Comparison of ENCODE assay signal across 20 cellular contexts in genomic region chr14:66360526-66360925, GRCh38.
DNase-seq lines count a peak whose midpoint lies in the region; ATAC-seq and FAIRE-seq lines count a peak whose summit lies in the region.
"Had no signal": no experiment of that assay in that cellular context is flagged by ENCODE, and none has a peak within 500 bp of the region (broad histone marks: within the 10 kb centered on the region; RNA-seq: fewer than 3 reads in every experiment).

No MANE protein-coding gene starts in this region.

- ATAC-seq in left colon = peak; percentile 76
- ATAC-seq in HG02763 (IDR thresholded peaks at IDR 0.05; ENCODE audit: unreplicated experiment) = no peak
- no peak for ATAC-seq in stimulated activated naive CD8-positive, alpha-beta T cell treated with anti-CD3 and anti-CD28 coated beads, Interleukin-15, amount 100 ng/mL, for 72 hours
- ATAC-seq: CD8-positive, alpha-beta T cell; K562; T-cell had no signal

- no peaks in the 10 kb centered on the region for H3K27me3 Mint-ChIP-seq in stimulated activated naive CD8-positive, alpha-beta T cell treated with anti-CD3 and anti-CD28 coated beads, Interleukin-15, amount 100 ng/mL, for 72 hours

- intact Hi-C loops in left colon (cut with DNase I, micrococcal nuclease) = no loop called here

- H3K4me1 Mint-ChIP-seq in stimulated activated naive CD8-positive, alpha-beta T cell treated with anti-CD3 and anti-CD28 coated beads, Interleukin-15, amount 100 ng/mL, for 72 hours = no peaks in the 10 kb centered on the region
- H3K4me1 Mint-ChIP-seq: T-cell had no signal

- H3K4me3 Mint-ChIP-seq in stimulated activated naive CD8-positive, alpha-beta T cell treated with anti-CD3 and anti-CD28 coated beads, Interleukin-15, amount 100 ng/mL, for 72 hours = no peak overlapping the region
- H3K4me3 Mint-ChIP-seq: CD8-positive, alpha-beta T cell; H9; T-cell had no signal

- H3K9me3 Mint-ChIP-seq in stimulated activated naive CD8-positive, alpha-beta T cell treated with anti-CD3 and anti-CD28 coated beads, Interleukin-15, amount 100 ng/mL, for 72 hours = no peaks in the 10 kb centered on the region
- H3K9me3 Mint-ChIP-seq: CD8-positive, alpha-beta T cell; H9; T-cell had no signal

- H3K27ac Mint-ChIP-seq in stimulated activated naive CD8-positive, alpha-beta T cell treated with anti-CD3 and anti-CD28 coated beads, Interleukin-15, amount 100 ng/mL, for 72 hours = no peak overlapping the region
- H3K27ac Mint-ChIP-seq: CD8-positive, alpha-beta T cell; T-cell had no signal

- peak; percentile 96 for FAIRE-seq in HTR-8/SVneo (lab: Jason Lieb, UNC)
- FAIRE-seq: K562, RCC 7860 had no signal

- DNase-seq in NCI-H1417 (lab: John Stamatoyannopoulos, UW) = peak in 2 of 3 experiments; percentile 14 to 53
- no peak for DNase-seq in NCI-H1417 treated with DMSO at 0.1 percent for 48 hours (lab: John Stamatoyannopoulos, UW)
- no peak for DNase-seq in HTR-8/SVneo (ENCODE audit: insufficient read length, low spot score)
- DNase-seq in left colon = no peak
- DNase-seq in retina = peak; percentile 28
- DNase-seq in NK-92 treated with Interleukin-12 subunit alpha and Interleukin-12 subunit beta, amount 100 ng/mL, for 24 hours (lab: John Stamatoyannopoulos, UW) = no peak
- no peak for DNase-seq in stimulated activated naive CD8-positive, alpha-beta T cell treated with anti-CD3 and anti-CD28 coated beads, Interleukin-15, amount 100 ng/mL, for 72 hours
- DNase-seq: 8988T; CD8-positive, alpha-beta T cell; H9; MV-4-11; NCI-H1694; NCI-H446; NCI-H82; Right ventricle myocardium superior; SK-N-SH; T-cell had no signal

Comparison
In these comparisons a context has a peak if more than half of its experiments do, and no peak if none do; other contexts are left out.
1. DNase-seq: peak in NCI-H1417 (2 of 3) and retina (single experiment); none in NCI-H1417 treated with DMSO at 0.1 percent for 48 hours (single experiment), HTR-8/SVneo (single experiment), left colon (0 of 2), NK-92 treated with Interleukin-12 subunit alpha and Interleukin-12 subunit beta, amount 100 ng/mL, for 24 hours (single experiment) and stimulated activated naive CD8-positive, alpha-beta T cell treated with anti-CD3 and anti-CD28 coated beads, Interleukin-15, amount 100 ng/mL, for 72 hours (0 of 2).